25 cellular contexts compared by ENCODE assay signal in genomic region chr5:130975847-130976246, GRCh38.
"Had no signal": no experiment of that assay in that cellular context is flagged by ENCODE, and none has a peak within 500 bp of the region (broad histone marks: within the 10 kb centered on the region; RNA-seq: fewer than 3 reads in every experiment).

No MANE protein-coding gene starts in this region.

- H3K9me3 Mint-ChIP-seq: activated CD4-positive, alpha-beta memory T cell treated with anti-CD3 and anti-CD28 coated beads, Interleukin-2, amount 10 ng/mL, durations not matched to agents 7 days and 5 days; activated naive CD4-positive, alpha-beta T cell treated with anti-CD3 and anti-CD28 coated beads, Interleukin-2, amount 10 ng/mL, durations not matched to agents 7 days and 5 days had no signal

- H3K27me3 ChIP-seq: esophagus muscularis mucosa, gastrocnemius medialis, sigmoid colon, upper lobe of right lung had no signal

- H3K4me3 Mint-ChIP-seq: activated CD4-positive, alpha-beta memory T cell treated with anti-CD3 and anti-CD28 coated beads, Interleukin-2, amount 10 ng/mL, durations not matched to agents 7 days and 5 days; activated CD4-positive, alpha-beta T cell treated with anti-CD3 and anti-CD28 coated beads, Interleukin-2, amount 10 ng/mL, durations not matched to agents 24 days and 14 days; activated naive CD4-positive, alpha-beta T cell treated with anti-CD3 and anti-CD28 coated beads, Interleukin-2, amount 10 ng/mL, durations not matched to agents 7 days and 5 days; activated T-cell treated with anti-CD3 and anti-CD28 coated beads, Interleukin-2, amount 50 U/mL, for 72 hours; neural crest cell; stimulated activated naive B cell treated with anti-CD40 and anti-IgM and Interleukin-4, amounts not matched to agents 10 μg/mL and 1 μg/mL and 100 μg/mL, for 72 hours; T-helper 17 cell had no signal

- H3K4me1 ChIP-seq: esophagus muscularis mucosa, gastrocnemius medialis, sigmoid colon, upper lobe of right lung had no signal

- H3K4me1 Mint-ChIP-seq: activated CD4-positive, alpha-beta memory T cell treated with anti-CD3 and anti-CD28 coated beads, Interleukin-2, amount 10 ng/mL, durations not matched to agents 7 days and 5 days; activated CD4-positive, alpha-beta T cell treated with anti-CD3 and anti-CD28 coated beads, Interleukin-2, amount 10 ng/mL, durations not matched to agents 24 days and 14 days; activated naive CD4-positive, alpha-beta T cell treated with anti-CD3 and anti-CD28 coated beads, Interleukin-2, amount 10 ng/mL, durations not matched to agents 7 days and 5 days; neural crest cell; stimulated activated naive B cell treated with anti-CD40 and anti-IgM and Interleukin-4, amounts not matched to agents 10 μg/mL and 1 μg/mL and 100 μg/mL, for 72 hours; T-helper 17 cell had no signal

- H3K36me3 Mint-ChIP-seq: activated naive CD4-positive, alpha-beta T cell treated with anti-CD3 and anti-CD28 coated beads, Interleukin-2, amount 10 ng/mL, durations not matched to agents 7 days and 5 days; stimulated activated naive B cell treated with anti-CD40 and anti-IgM and Interleukin-4, amounts not matched to agents 10 μg/mL and 1 μg/mL and 100 μg/mL, for 72 hours had no signal

- H3K9me3 ChIP-seq: esophagus muscularis mucosa, gastrocnemius medialis, sigmoid colon, thoracic aorta, upper lobe of right lung had no signal

- H3K27ac ChIP-seq: esophagus muscularis mucosa, gastrocnemius medialis, sigmoid colon, thoracic aorta, upper lobe of right lung had no signal

- H3K4me3 ChIP-seq: esophagus muscularis mucosa, gastrocnemius medialis, sigmoid colon, thoracic aorta, upper lobe of right lung had no signal

- DNase-seq: activated CD4-positive, alpha-beta memory T cell treated with anti-CD3 and anti-CD28 coated beads, Interleukin-2, amount 10 ng/mL, durations not matched to agents 7 days and 5 days; activated CD4-positive, alpha-beta T cell treated with anti-CD3 and anti-CD28 coated beads, Interleukin-2, amount 10 ng/mL, durations not matched to agents 24 days and 14 days; activated effector memory CD4-positive, alpha-beta T cell treated with anti-CD3 and anti-CD28 coated beads, Interleukin-2, amount 50 U/mL, for 16 hours; activated naive CD4-positive, alpha-beta T cell treated with anti-CD3 and anti-CD28 coated beads, Interleukin-2, amount 10 ng/mL, durations not matched to agents 7 days and 5 days; activated T-cell treated with anti-CD3 and anti-CD28 coated beads, Interleukin-2, amount 50 U/mL, for 72 hours; amygdala; caudate nucleus; dermis blood vessel endothelial cell; effector CD8-positive, alpha-beta T cell; gastrocnemius medialis; hypothalamus; mesenchymal stem cell; occipital lobe; posterior cingulate gyrus; retina; sigmoid colon; stimulated activated CD4-positive, alpha-beta T cell treated with anti-CD3 and anti-CD28 coated beads, Interleukin-2, amount 100 ng/mL, for 48 hours; stimulated activated CD8-positive, alpha-beta memory T cell treated with anti-CD3 and anti-CD28 coated beads, Interleukin-4, amount 100 ng/mL, for 48 hours; stimulated activated naive B cell treated with anti-CD40 and anti-IgM and Interleukin-4, amounts not matched to agents 10 μg/mL and 1 μg/mL and 100 μg/mL, for 72 hours; SW 1271; T-helper 17 cell; upper lobe of right lung had no signal

- H3K36me3 ChIP-seq: esophagus muscularis mucosa, gastrocnemius medialis, sigmoid colon, thoracic aorta, upper lobe of right lung had no signal

- ATAC-seq: activated T-cell treated with anti-CD3 and anti-CD28 coated beads, Interleukin-2, amount 50 U/mL, for 72 hours; gastrocnemius medialis; stimulated activated naive B cell treated with anti-CD40 and anti-IgM and Interleukin-4, amounts not matched to agents 10 μg/mL and 1 μg/mL and 100 μg/mL, for 72 hours; T-helper 17 cell had no signal

- H3K27ac Mint-ChIP-seq: activated CD4-positive, alpha-beta memory T cell treated with anti-CD3 and anti-CD28 coated beads, Interleukin-2, amount 10 ng/mL, durations not matched to agents 7 days and 5 days; activated CD4-positive, alpha-beta T cell treated with anti-CD3 and anti-CD28 coated beads, Interleukin-2, amount 10 ng/mL, durations not matched to agents 24 days and 14 days; activated naive CD4-positive, alpha-beta T cell treated with anti-CD3 and anti-CD28 coated beads, Interleukin-2, amount 10 ng/mL, durations not matched to agents 7 days and 5 days; activated T-cell treated with anti-CD3 and anti-CD28 coated beads, Interleukin-2, amount 50 U/mL, for 72 hours; stimulated activated naive B cell treated with anti-CD40 and anti-IgM and Interleukin-4, amounts not matched to agents 10 μg/mL and 1 μg/mL and 100 μg/mL, for 72 hours; T-helper 17 cell had no signal
